1 cellular context compared by ENCODE assay signal in genomic region chr20:37390891-37391525, GRCh38.
A peak's percentile ranks its signal among the peaks of the same experiment; 100 is the strongest.
TF ChIP-seq lines count a peak whose summit lies in the region.

No MANE protein-coding gene starts in this region.

TF ChIP-seq in HepG2, 621 proteins besides CTCF, POLR2A, EP300 and RAD21 (continued from another document and continues in another):
- TF ChIP-seq ZBTB26 (CRISPR knock-in tag; IDR thresholded peaks at IDR 0.05; ENCODE audit: borderline replicate concordance) (no peak), SKI (IDR thresholded peaks at IDR 0.05; ENCODE audit: partially characterized antibody) (peak; percentile 64), YEATS2 (CRISPR knock-in tag; IDR thresholded peaks at IDR 0.05; ENCODE audit: borderline replicate concordance) (peak; percentile 65), HCFC1 (IDR thresholded peaks at IDR 0.05; ENCODE audit: low read depth, low read length) (no peak), ZNF501 (CRISPR knock-in tag; IDR thresholded peaks at IDR 0.05) (peak; percentile 90), NCOA1 (CRISPR knock-in tag; IDR thresholded peaks at IDR 0.05) (no peak), ZNF562 (CRISPR knock-in tag; IDR thresholded peaks at IDR 0.05; ENCODE audit: borderline replicate concordance) (no peak), STAG1 (CRISPR knock-in tag; IDR thresholded peaks at IDR 0.05) (peak; percentile 38), ZNF878 (CRISPR knock-in tag; IDR thresholded peaks at IDR 0.05) (no peak), JUND (CRISPR knock-in tag; IDR thresholded peaks at IDR 0.05) (0 out of 2 replicates have a peak, but pooled peaks have one; percentile 43), NR0B2 (CRISPR knock-in tag; IDR thresholded peaks at IDR 0.05) (no peak), HMG20A (CRISPR knock-in tag; IDR thresholded peaks at IDR 0.05; ENCODE audit: borderline replicate concordance) (peak; percentile 71; the same call in 1 of the 2 replicates), XBP1 (CRISPR knock-in tag; IDR thresholded peaks at IDR 0.05) (no peak), MED13 (CRISPR knock-in tag; IDR thresholded peaks at IDR 0.05) (no peak), ZNF251 (CRISPR knock-in tag; IDR thresholded peaks at IDR 0.05) (0 out of 2 replicates have a peak, but pooled peaks have one; percentile 22), ZNF709 (CRISPR knock-in tag; IDR thresholded peaks at IDR 0.05) (peak; percentile 93), ZNF891 (CRISPR knock-in tag; IDR thresholded peaks at IDR 0.05) (no peak; the same call in 1 of the 2 replicates), TP53 (CRISPR knock-in tag; conservative IDR thresholded peaks at IDR 0.05) (no peak), GABPA (IDR thresholded peaks at IDR 0.05; ENCODE audit: low read depth, low read length) (no peak), GABPA (CRISPR knock-in tag; IDR thresholded peaks at IDR 0.05; ENCODE audit: low read depth) (no peak; the same call in 1 of the 2 replicates), ZNF766 (CRISPR knock-in tag; IDR thresholded peaks at IDR 0.05; ENCODE audit: borderline replicate concordance) (0 out of 2 replicates have a peak, but pooled peaks have one; percentile 46), ZNF572 (CRISPR knock-in tag; IDR thresholded peaks at IDR 0.05) (no peak), NPAS2 (CRISPR knock-in tag; IDR thresholded peaks at IDR 0.05; ENCODE audit: borderline replicate concordance) (no peak), PLSCR1 (CRISPR knock-in tag; IDR thresholded peaks at IDR 0.05; ENCODE audit: borderline replicate concordance) (no peak), ZNF777 (CRISPR knock-in tag; IDR thresholded peaks at IDR 0.05) (no peak)
- TF ChIP-seq, protein P1, sequence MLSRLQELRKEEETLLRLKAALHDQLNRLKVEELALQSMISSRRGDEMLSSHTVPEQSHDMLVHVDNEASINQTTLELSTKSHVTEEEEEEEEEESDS (CRISPR knock-in tag; IDR thresholded peaks at IDR 0.05; ENCODE audit: borderline replicate concordance), result no peak
- TF ChIP-seq, protein P2, sequence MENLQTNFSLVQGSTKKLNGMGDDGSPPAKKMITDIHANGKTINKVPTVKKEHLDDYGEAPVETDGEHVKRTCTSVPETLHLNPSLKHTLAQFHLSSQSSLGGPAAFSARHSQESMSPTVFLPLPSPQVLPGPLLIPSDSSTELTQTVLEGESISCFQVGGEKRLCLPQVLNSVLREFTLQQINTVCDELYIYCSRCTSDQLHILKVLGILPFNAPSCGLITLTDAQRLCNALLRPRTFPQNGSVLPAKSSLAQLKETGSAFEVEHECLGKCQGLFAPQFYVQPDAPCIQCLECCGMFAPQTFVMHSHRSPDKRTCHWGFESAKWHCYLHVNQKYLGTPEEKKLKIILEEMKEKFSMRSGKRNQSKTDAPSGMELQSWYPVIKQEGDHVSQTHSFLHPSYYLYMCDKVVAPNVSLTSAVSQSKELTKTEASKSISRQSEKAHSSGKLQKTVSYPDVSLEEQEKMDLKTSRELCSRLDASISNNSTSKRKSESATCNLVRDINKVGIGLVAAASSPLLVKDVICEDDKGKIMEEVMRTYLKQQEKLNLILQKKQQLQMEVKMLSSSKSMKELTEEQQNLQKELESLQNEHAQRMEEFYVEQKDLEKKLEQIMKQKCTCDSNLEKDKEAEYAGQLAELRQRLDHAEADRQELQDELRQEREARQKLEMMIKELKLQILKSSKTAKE (CRISPR knock-in tag; IDR thresholded peaks at IDR 0.05; ENCODE audit: borderline replicate concordance), result peak; percentile 25; the same call in 1 of the 2 replicates
- TF ChIP-seq, protein P3, sequence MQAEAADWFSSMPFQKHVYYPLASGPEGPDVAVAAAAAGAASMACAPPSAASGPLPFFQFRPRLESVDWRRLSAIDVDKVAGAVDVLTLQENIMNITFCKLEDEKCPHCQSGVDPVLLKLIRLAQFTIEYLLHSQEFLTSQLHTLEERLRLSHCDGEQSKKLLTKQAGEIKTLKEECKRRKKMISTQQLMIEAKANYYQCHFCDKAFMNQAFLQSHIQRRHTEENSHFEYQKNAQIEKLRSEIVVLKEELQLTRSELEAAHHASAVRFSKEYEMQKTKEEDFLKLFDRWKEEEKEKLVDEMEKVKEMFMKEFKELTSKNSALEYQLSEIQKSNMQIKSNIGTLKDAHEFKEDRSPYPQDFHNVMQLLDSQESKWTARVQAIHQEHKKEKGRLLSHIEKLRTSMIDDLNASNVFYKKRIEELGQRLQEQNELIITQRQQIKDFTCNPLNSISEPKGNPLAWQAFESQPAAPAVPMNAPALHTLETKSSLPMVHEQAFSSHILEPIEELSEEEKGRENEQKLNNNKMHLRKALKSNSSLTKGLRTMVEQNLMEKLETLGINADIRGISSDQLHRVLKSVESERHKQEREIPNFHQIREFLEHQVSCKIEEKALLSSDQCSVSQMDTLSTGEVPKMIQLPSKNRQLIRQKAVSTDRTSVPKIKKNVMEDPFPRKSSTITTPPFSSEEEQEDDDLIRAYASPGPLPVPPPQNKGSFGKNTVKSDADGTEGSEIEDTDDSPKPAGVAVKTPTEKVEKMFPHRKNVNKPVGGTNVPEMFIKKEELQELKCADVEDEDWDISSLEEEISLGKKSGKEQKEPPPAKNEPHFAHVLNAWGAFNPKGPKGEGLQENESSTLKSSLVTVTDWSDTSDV (CRISPR knock-in tag; IDR thresholded peaks at IDR 0.05), result no peak
- TF ChIP-seq, protein P4, sequence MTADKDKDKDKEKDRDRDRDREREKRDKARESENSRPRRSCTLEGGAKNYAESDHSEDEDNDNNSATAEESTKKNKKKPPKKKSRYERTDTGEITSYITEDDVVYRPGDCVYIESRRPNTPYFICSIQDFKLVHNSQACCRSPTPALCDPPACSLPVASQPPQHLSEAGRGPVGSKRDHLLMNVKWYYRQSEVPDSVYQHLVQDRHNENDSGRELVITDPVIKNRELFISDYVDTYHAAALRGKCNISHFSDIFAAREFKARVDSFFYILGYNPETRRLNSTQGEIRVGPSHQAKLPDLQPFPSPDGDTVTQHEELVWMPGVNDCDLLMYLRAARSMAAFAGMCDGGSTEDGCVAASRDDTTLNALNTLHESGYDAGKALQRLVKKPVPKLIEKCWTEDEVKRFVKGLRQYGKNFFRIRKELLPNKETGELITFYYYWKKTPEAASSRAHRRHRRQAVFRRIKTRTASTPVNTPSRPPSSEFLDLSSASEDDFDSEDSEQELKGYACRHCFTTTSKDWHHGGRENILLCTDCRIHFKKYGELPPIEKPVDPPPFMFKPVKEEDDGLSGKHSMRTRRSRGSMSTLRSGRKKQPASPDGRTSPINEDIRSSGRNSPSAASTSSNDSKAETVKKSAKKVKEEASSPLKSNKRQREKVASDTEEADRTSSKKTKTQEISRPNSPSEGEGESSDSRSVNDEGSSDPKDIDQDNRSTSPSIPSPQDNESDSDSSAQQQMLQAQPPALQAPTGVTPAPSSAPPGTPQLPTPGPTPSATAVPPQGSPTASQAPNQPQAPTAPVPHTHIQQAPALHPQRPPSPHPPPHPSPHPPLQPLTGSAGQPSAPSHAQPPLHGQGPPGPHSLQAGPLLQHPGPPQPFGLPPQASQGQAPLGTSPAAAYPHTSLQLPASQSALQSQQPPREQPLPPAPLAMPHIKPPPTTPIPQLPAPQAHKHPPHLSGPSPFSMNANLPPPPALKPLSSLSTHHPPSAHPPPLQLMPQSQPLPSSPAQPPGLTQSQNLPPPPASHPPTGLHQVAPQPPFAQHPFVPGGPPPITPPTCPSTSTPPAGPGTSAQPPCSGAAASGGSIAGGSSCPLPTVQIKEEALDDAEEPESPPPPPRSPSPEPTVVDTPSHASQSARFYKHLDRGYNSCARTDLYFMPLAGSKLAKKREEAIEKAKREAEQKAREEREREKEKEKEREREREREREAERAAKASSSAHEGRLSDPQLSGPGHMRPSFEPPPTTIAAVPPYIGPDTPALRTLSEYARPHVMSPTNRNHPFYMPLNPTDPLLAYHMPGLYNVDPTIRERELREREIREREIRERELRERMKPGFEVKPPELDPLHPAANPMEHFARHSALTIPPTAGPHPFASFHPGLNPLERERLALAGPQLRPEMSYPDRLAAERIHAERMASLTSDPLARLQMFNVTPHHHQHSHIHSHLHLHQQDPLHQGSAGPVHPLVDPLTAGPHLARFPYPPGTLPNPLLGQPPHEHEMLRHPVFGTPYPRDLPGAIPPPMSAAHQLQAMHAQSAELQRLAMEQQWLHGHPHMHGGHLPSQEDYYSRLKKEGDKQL (CRISPR knock-in tag; IDR thresholded peaks at IDR 0.05; ENCODE audit: low read depth), result peak; percentile 87
- TF ChIP-seq, protein P5, sequence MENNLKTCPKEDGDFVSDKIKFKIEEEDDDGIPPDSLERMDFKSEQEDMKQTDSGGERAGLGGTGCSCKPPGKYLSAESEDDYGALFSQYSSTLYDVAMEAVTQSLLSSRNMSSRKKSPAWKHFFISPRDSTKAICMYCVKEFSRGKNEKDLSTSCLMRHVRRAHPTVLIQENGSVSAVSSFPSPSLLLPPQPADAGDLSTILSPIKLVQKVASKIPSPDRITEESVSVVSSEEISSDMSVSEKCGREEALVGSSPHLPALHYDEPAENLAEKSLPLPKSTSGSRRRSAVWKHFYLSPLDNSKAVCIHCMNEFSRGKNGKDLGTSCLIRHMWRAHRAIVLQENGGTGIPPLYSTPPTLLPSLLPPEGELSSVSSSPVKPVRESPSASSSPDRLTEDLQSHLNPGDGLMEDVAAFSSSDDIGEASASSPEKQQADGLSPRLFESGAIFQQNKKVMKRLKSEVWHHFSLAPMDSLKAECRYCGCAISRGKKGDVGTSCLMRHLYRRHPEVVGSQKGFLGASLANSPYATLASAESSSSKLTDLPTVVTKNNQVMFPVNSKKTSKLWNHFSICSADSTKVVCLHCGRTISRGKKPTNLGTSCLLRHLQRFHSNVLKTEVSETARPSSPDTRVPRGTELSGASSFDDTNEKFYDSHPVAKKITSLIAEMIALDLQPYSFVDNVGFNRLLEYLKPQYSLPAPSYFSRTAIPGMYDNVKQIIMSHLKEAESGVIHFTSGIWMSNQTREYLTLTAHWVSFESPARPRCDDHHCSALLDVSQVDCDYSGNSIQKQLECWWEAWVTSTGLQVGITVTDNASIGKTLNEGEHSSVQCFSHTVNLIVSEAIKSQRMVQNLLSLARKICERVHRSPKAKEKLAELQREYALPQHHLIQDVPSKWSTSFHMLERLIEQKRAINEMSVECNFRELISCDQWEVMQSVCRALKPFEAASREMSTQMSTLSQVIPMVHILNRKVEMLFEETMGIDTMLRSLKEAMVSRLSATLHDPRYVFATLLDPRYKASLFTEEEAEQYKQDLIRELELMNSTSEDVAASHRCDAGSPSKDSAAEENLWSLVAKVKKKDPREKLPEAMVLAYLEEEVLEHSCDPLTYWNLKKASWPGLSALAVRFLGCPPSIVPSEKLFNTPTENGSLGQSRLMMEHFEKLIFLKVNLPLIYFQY (CRISPR knock-in tag; IDR thresholded peaks at IDR 0.05; ENCODE audit: borderline replicate concordance), result 0 out of 2 replicates have a peak, but pooled peaks have one; percentile 88
- TF ChIP-seq, protein P6, sequence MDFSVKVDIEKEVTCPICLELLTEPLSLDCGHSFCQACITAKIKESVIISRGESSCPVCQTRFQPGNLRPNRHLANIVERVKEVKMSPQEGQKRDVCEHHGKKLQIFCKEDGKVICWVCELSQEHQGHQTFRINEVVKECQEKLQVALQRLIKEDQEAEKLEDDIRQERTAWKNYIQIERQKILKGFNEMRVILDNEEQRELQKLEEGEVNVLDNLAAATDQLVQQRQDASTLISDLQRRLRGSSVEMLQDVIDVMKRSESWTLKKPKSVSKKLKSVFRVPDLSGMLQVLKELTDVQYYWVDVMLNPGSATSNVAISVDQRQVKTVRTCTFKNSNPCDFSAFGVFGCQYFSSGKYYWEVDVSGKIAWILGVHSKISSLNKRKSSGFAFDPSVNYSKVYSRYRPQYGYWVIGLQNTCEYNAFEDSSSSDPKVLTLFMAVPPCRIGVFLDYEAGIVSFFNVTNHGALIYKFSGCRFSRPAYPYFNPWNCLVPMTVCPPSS (IDR thresholded peaks at IDR 0.05), result no peak
- TF ChIP-seq, protein P7, sequence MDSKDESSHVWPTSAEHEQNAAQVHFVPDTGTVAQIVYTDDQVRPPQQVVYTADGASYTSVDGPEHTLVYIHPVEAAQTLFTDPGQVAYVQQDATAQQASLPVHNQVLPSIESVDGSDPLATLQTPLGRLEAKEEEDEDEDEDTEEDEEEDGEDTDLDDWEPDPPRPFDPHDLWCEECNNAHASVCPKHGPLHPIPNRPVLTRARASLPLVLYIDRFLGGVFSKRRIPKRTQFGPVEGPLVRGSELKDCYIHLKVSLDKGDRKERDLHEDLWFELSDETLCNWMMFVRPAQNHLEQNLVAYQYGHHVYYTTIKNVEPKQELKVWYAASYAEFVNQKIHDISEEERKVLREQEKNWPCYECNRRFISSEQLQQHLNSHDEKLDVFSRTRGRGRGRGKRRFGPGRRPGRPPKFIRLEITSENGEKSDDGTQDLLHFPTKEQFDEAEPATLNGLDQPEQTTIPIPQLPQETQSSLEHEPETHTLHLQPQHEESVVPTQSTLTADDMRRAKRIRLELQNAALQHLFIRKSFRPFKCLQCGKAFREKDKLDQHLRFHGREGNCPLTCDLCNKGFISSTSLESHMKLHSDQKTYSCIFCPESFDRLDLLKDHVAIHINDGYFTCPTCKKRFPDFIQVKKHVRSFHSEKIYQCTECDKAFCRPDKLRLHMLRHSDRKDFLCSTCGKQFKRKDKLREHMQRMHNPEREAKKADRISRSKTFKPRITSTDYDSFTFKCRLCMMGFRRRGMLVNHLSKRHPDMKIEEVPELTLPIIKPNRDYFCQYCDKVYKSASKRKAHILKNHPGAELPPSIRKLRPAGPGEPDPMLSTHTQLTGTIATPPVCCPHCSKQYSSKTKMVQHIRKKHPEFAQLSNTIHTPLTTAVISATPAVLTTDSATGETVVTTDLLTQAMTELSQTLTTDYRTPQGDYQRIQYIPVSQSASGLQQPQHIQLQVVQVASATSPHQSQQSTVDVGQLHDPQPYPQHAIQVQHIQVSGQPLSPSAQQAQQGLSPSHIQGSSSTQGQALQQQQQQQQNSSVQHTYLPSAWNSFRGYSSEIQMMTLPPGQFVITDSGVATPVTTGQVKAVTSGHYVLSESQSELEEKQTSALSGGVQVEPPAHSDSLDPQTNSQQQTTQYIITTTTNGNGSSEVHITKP (CRISPR knock-in tag; IDR thresholded peaks at IDR 0.05; ENCODE audit: low read depth), result 0 out of 2 replicates have a peak, but pooled peaks have one; percentile 70
